ENCODE assay signal across 7 cellular contexts in genomic region chr1:115955228-115955627, GRCh38.
"Had no signal": no experiment of that assay in that cellular context is flagged by ENCODE, and none has a peak within 500 bp of the region (broad histone marks: within the 10 kb centered on the region; RNA-seq: fewer than 3 reads in every experiment).

No MANE protein-coding gene starts in this region.

- H3K4me3 Mint-ChIP-seq: GM23338, HFFc6 had no signal

- ATAC-seq: HCT116, K562 had no signal

- H2AFZ ChIP-seq: GM23338 had no signal

- H3K27ac Mint-ChIP-seq: GM23338, HFFc6 had no signal

- H3K9me3 ChIP-seq: HAP-1 had no signal

- DNase-seq: H7, HFFc6, IMR-90 had no signal

- H3K4me3 ChIP-seq: GM23338, HAP-1, K562 had no signal

- H3K9me3 Mint-ChIP-seq: GM23338, HFFc6 had no signal

- H3K36me3 ChIP-seq: HAP-1 had no signal
